Comparison of ENCODE assay signal across 7 cellular contexts in the genomic region with DNA sequence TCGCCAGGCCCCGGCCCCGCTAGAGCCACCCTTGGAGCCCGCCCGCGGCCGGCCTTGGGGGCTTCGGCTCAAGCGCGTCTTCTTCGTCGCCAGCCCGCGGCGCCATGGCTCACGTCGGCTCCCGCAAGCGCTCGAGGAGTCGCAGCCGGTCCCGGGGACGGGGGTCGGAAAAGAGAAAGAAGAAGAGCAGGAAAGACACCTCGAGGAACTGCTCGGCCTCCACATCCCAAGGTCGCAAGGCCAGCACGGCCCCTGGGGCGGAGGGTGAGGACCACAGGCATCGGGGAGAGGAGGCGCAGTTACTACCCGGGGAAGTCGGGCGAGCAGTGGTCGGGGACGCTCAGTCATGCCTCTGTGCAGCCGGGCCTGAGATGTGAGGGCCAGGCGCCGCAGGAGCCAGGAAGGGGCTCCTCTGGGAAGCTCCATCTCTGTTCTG. TPM values are rescaled to one million over a fixed set of nuclear protein-coding genes. Genes with fewer than 3 reads are reported as not detected.
A peak's percentile ranks its signal among the peaks of the same experiment; 100 is the strongest.
DNase-seq lines count a peak whose midpoint lies in the region; ATAC-seq and TF ChIP-seq lines count a peak whose summit lies in the region.

No MANE protein-coding gene starts in this region.

- peaks cover 49 to 70% (median 60%) of the 10 kb centered on the region in 3 donors for H3K4me1 Mint-ChIP-seq in T-cell

- H3K9me3 Mint-ChIP-seq in T-cell, result no peaks in the 10 kb centered on the region

- intact Hi-C loops in psoas muscle (cut with DNase I), result loop anchor here in 1 of 2 donors (5.0 kb wide), 1 partner anchor 171 kb away; a partner anchor contains a TSS

- ATAC-seq in GM18502 (IDR thresholded peaks at IDR 0.05; ENCODE audit: poor library complexity, unreplicated experiment), result peak; percentile 8
- ATAC-seq in HG02678 (IDR thresholded peaks at IDR 0.05; ENCODE audit: unreplicated experiment), result peak; percentile 18
- ATAC-seq in T-cell (replicated peaks in 1 of 4), result peak; percentile 13 to 46 (median 25)
- ATAC-seq in psoas muscle, result peak in 2 of 4 donors; percentile 4 to 37
- ATAC-seq in GM19328 (IDR thresholded peaks at IDR 0.05; ENCODE audit: unreplicated experiment), result no peak

- POLR2A ChIA-PET in T-cell (lab: Charles Lee), result no interaction called here

- 0 to 1% (median 1%) methylated on average over 38 to 40 of the region's 40 CpGs for WGBS in psoas muscle, 3 donors

- peaks cover 62% of the 10 kb centered on the region for H3K4me1 ChIP-seq in psoas muscle

- H3K4me3 Mint-ChIP-seq in T-cell, result peak overlapping the region; percentile 84 to 88 (median 87)

- TF ChIP-seq CTCF in fibroblast of the aortic adventitia (IDR thresholded peaks at IDR 0.05; ENCODE audit: insufficient read depth, low read length) (no peak), psoas muscle (IDR thresholded peaks at IDR 0.05) (no peak)

- H3K27ac ChIP-seq in psoas muscle, result peak overlapping the region; percentile 89

- H3K4me3 ChIP-seq in fibroblast of the aortic adventitia (ENCODE audit: low read depth, low read length) (peak overlapping the region; percentile 92), psoas muscle (peak overlapping the region; percentile 99)

- no peaks in the 10 kb centered on the region for H3K36me3 Mint-ChIP-seq in T-cell

- H3K27ac Mint-ChIP-seq in T-cell, result peak overlapping the region; percentile 83 to 91

- no peaks in the 10 kb centered on the region for H3K27me3 Mint-ChIP-seq in T-cell

- H3K36me3 ChIP-seq in psoas muscle (ENCODE audit: insufficient read depth in 1 of 2, low read depth in 1 of 2), result peaks cover 0 to 30% of the 10 kb centered on the region in 2 donors

- no peaks in the 10 kb centered on the region for H3K9me3 ChIP-seq in psoas muscle

- DNase-seq in T-cell (peak in 5 of 34 experiments; percentile 19 to 32 (median 26)), fibroblast of the aortic adventitia (ENCODE audit: low read depth) (peak; percentile 21), psoas muscle (peak in 1 of 2 donors; percentile 59), NCI-H1436 (lab: John Stamatoyannopoulos, UW) (no peak)

- CTCF ChIA-PET in T-cell (lab: Charles Lee), result no interaction called here

- no peaks in the 10 kb centered on the region for H3K27me3 ChIP-seq in psoas muscle (ENCODE audit: insufficient read depth in 3 of 3, low read length in 2 of 3)

RNA-seq across cellular contexts. Expression of a gene that starts 0.6 kb away (rescaled TPM):
- total RNA-seq in T-cell (100 to 1,000 TPM; 134 to 231 (median 204) TPM), fibroblast of the aortic adventitia (ENCODE audit: low replicate concordance) (110 and 240 TPM in 2 replicates), psoas muscle (100 to 1,000 TPM; 113 to 130 (median 117) TPM)
- polyA plus RNA-seq in psoas muscle, result 100 to 1,000 TPM; 161 to 193 (median 187) TPM

RNA-seq across cellular contexts. Expression of a gene that starts 6.0 kb away (rescaled TPM):
- total RNA-seq in T-cell, result 10 to 100 TPM; 17.4 to 45.3 (median 43.7) TPM
- 10.3 and 21.4 TPM in 2 replicates for total RNA-seq in fibroblast of the aortic adventitia (ENCODE audit: low replicate concordance)
- total RNA-seq in psoas muscle, result 10 to 100 TPM in 1 of 4 donors, 1 to 10 TPM in 3; 6.4 to 12.0 (median 8.5) TPM
- 10 to 100 TPM in 2 of 3 donors, 1 to 10 TPM in 1; 7.0 to 25.3 (median 19.5) TPM for polyA plus RNA-seq in psoas muscle

RNA-seq across cellular contexts. Expression of a gene that starts 14.8 kb away (rescaled TPM):
- total RNA-seq in T-cell (1 to 10 TPM; 5.6 to 7.2 (median 6.1) TPM), fibroblast of the aortic adventitia (ENCODE audit: low replicate concordance) (4.4 and 10.3 TPM in 2 replicates), psoas muscle (under 1 TPM; 0.47 to 0.97 (median 0.78) TPM)
- polyA plus RNA-seq in psoas muscle, result 1 to 10 TPM in 1 of 3 donors, under 1 TPM in 2; 0.56 to 1.1 (median 0.62) TPM
